ENCODE assay signal across 8 cellular contexts in the genomic region with DNA sequence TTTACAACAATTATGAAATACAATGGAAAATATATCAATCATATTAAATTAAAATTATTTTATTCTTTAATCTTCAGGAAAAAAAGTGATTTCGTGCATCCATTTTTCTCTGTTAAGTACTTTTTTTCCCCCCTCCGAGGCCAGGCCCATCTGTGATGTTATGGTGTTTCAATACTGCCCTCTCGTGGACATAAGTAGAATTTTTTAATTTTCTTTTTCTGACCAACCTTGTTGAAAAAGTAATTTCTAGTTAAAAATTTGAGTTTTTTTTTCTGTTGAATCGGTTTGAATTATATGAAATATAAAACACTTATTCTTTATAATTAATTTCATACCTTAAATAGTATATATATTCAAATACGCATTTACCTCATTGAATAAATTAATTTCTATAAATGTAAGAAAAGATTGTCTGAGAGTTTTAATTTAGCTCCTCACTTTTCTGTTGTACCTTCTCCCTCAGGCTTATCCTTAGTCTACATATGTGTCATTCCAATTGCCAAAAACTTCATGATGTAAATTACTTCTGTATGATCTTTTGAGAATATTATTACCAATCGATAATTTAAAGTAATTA.
DNase-seq lines count a peak whose midpoint lies in the region; ATAC-seq and TF ChIP-seq lines count a peak whose summit lies in the region.

No MANE protein-coding gene starts in this region.

- peaks cover 3% of the 10 kb centered on the region for H3K27me3 Mint-ChIP-seq in nephron (ENCODE audit: low read depth)

- H3K9me3 Mint-ChIP-seq in nephron = peaks cover 7% of the 10 kb centered on the region

- ATAC-seq in HG02759 (IDR thresholded peaks at IDR 0.05; ENCODE audit: unreplicated experiment) = peak; percentile 47
- ATAC-seq in activated CD4-positive, CD25-positive, alpha-beta regulatory T cell treated with anti-CD3 and anti-CD28 coated beads, Interleukin-2, amount 50 U/mL, for 24 hours = no peak

- DNase-seq in activated CD4-positive, alpha-beta T cell treated with anti-CD3 and anti-CD28 coated beads for 48 hours = peak; percentile 11
- DNase-seq in activated CD4-positive, alpha-beta T cell treated with anti-CD3 and anti-CD28 coated beads, Interleukin-2, amount 50 U/mL, for 1 hour = no peak
- DNase-seq in NOMO-1 (lab: John Stamatoyannopoulos, UW; ENCODE audit: unreplicated experiment in 2 of 2) (peak; percentile 6 to 8), coronary artery (ENCODE audit: low spot score) (no peak), NCI-H2107 treated with DMSO at 0.1 percent for 48 hours (lab: John Stamatoyannopoulos, UW; ENCODE audit: unreplicated experiment) (no peak)

- no peak overlapping the region for H3K27ac ChIP-seq in coronary artery

- no peaks in the 10 kb centered on the region for H3K4me1 Mint-ChIP-seq in nephron

- peak; percentile 37 for TF ChIP-seq CTCF in coronary artery (IDR thresholded peaks at IDR 0.05)
- peak; percentile 64 to 70 (median 64) for TF ChIP-seq CTCF in nephron (IDR thresholded peaks at IDR 0.05; ENCODE audit: unreplicated experiment in 3 of 3)

- H3K36me3 Mint-ChIP-seq in nephron (ENCODE audit: low read depth) = no peaks in the 10 kb centered on the region

- H3K4me3 ChIP-seq in coronary artery = no peak overlapping the region

- no peak overlapping the region for H3K27ac Mint-ChIP-seq in nephron

- no peak overlapping the region for H3K4me3 Mint-ChIP-seq in nephron

Comparison
In these comparisons a context has a peak if more than half of its experiments do, and no peak if none do; other contexts are left out.
1. DNase-seq: peak in activated CD4-positive, alpha-beta T cell treated with anti-CD3 and anti-CD28 coated beads for 48 hours (single experiment) and NOMO-1 (2 of 2); none in activated CD4-positive, alpha-beta T cell treated with anti-CD3 and anti-CD28 coated beads, Interleukin-2, amount 50 U/mL, for 1 hour (single experiment), coronary artery (single experiment) and NCI-H2107 treated with DMSO at 0.1 percent for 48 hours (single experiment).